ENCODE assay signal across 13 cellular contexts in the genomic region with DNA sequence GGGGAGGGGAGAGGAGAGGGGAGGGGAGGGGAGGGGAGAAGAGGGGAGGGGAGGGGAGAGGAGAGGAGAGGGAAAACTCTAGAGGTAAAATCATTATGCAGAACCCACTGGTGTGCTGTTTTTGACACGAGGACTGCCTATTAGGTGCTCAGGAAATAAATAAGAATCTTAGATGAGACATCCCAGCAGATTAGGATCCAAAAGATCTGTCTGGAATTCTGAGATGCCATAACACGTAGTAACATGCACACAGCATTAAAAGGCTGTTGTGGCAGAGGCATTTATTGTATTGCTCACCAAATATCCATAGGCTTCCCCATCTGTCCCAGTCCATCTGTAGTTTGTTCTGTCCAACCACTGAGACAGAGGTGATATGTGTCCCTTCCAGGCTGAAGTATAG. TPM values are rescaled to one million over a fixed set of nuclear protein-coding genes. Genes with fewer than 3 reads are reported as not detected.
DNase-seq lines count a peak whose midpoint lies in the region; ATAC-seq, FAIRE-seq and TF ChIP-seq lines count a peak whose summit lies in the region.
"Had no signal": no experiment of that assay in that cellular context is flagged by ENCODE, and none has a peak within 500 bp of the region (broad histone marks: within the 10 kb centered on the region; RNA-seq: fewer than 3 reads in every experiment).

No MANE protein-coding gene starts in this region.

- H3K9me3 ChIP-seq in GM23248 (ENCODE audit: low read depth), result no peaks in the 10 kb centered on the region
- H3K9me3 ChIP-seq in kidney (ENCODE audit: control insufficient read depth in 1 of 2, low read length in 2 of 2), result no peaks in the 10 kb centered on the region
- H3K9me3 ChIP-seq in tibial nerve, result no peaks in the 10 kb centered on the region
- H3K9me3 ChIP-seq: ovary had no signal

- H3K27me3 ChIP-seq in GM23248 (replicated peaks; ENCODE audit: insufficient read depth) (no peaks in the 10 kb centered on the region), tibial nerve (no peaks in the 10 kb centered on the region)
- H3K27me3 ChIP-seq: ovary had no signal

- intact Hi-C loops in activated B cell treated with CpG ODN at 0.5 μM for 24 hours (cut with micrococcal nuclease), result no loop called here
- intact Hi-C loops in kidney (cut with DNase I), result no loop called here

- no peaks in the 10 kb centered on the region for H3K36me3 ChIP-seq in GM23248 (ENCODE audit: low read depth)
- H3K36me3 ChIP-seq in kidney (ENCODE audit: control insufficient read depth in 1 of 2, insufficient read depth in 2 of 2, low read length in 2 of 2), result no peaks in the 10 kb centered on the region
- no peaks in the 10 kb centered on the region for H3K36me3 ChIP-seq in tibial nerve
- H3K36me3 ChIP-seq: ovary had no signal

- peak overlapping the region; percentile 58 for H3K4me2 ChIP-seq in GM23248 (ENCODE audit: unreplicated experiment)

- no peak overlapping the region for H3K4me3 Mint-ChIP-seq in activated B cell treated with CpG ODN at 0.5 μM for 24 hours
- H3K4me3 Mint-ChIP-seq in stimulated activated memory B cell treated with anti-CD40 and anti-IgM and Interleukin-4, amounts not matched to agents 10 μg/mL and 1 μg/mL and 100 μg/mL, for 72 hours, result no peak overlapping the region
- H3K4me3 Mint-ChIP-seq: activated naive CD4-positive, alpha-beta T cell treated with anti-CD3 and anti-CD28 coated beads, Interleukin-2, amount 10 ng/mL, durations not matched to agents 7 days and 5 days; stimulated activated naive CD8-positive, alpha-beta T cell treated with anti-CD3 and anti-CD28 coated beads, Interleukin-15, amount 100 ng/mL, for 72 hours had no signal

- no peaks in the 10 kb centered on the region for H3K27me3 Mint-ChIP-seq in activated B cell treated with CpG ODN at 0.5 μM for 24 hours
- H3K27me3 Mint-ChIP-seq in stimulated activated memory B cell treated with anti-CD40 and anti-IgM and Interleukin-4, amounts not matched to agents 10 μg/mL and 1 μg/mL and 100 μg/mL, for 72 hours, result no peaks in the 10 kb centered on the region
- H3K27me3 Mint-ChIP-seq: activated naive CD4-positive, alpha-beta T cell treated with anti-CD3 and anti-CD28 coated beads, Interleukin-2, amount 10 ng/mL, durations not matched to agents 7 days and 5 days; stimulated activated naive CD8-positive, alpha-beta T cell treated with anti-CD3 and anti-CD28 coated beads, Interleukin-15, amount 100 ng/mL, for 72 hours had no signal

- POLR2A ChIA-PET in activated B cell treated with CpG ODN at 0.5 μM for 24 hours (lab: Charles Lee), result interaction anchor here (2.5 to 2.6 kb wide), 2 partner anchors 10 to 32 kb away, joined by 12 to 18 read pairs; no protein-coding TSS in a partner anchor

- H3K9me2 ChIP-seq in GM23248 (ENCODE audit: insufficient read depth), result no peaks in the 10 kb centered on the region

- no peak for TF ChIP-seq EP300 in tibial nerve (IDR thresholded peaks at IDR 0.05)

- no peak overlapping the region for H2AFZ ChIP-seq in GM23248

- no peak for TF ChIP-seq POLR2A in tibial nerve (IDR thresholded peaks at IDR 0.05)

- H3F3A ChIP-seq in GM23248 (ENCODE audit: insufficient read depth), result peaks cover 59% of the 10 kb centered on the region

- peak; percentile 66 for DNase-seq in GM23248
- DNase-seq in activated B cell treated with CpG ODN at 0.5 μM for 24 hours, result no peak
- DNase-seq in kidney, result no peak
- no peak for DNase-seq in stimulated activated CD4-positive, alpha-beta T cell treated with anti-CD3 and anti-CD28 coated beads, Interleukin-15, amount 100 ng/mL, for 24 hours
- no peak for DNase-seq in tibial nerve (ENCODE audit: low spot score in 2 of 2)
- DNase-seq: activated naive CD4-positive, alpha-beta T cell treated with anti-CD3 and anti-CD28 coated beads, Interleukin-2, amount 10 ng/mL, durations not matched to agents 7 days and 5 days; OCI-M1; ovary; stimulated activated CD4-positive, alpha-beta T cell treated with anti-CD3 and anti-CD28 coated beads, Interleukin-4, amount 100 ng/mL, for 4 hours; stimulated activated naive CD8-positive, alpha-beta T cell treated with anti-CD3 and anti-CD28 coated beads, Interleukin-15, amount 100 ng/mL, for 72 hours had no signal

- H3K27ac ChIP-seq in GM23248, result peak overlapping the region; percentile 73
- peak overlapping the region; percentile 36 to 72 for H3K27ac ChIP-seq in kidney (ENCODE audit: low read depth in 2 of 2, low read length in 2 of 2)
- peak overlapping the region in 1 of 4 donors; percentile 72 for H3K27ac ChIP-seq in tibial nerve
- H3K27ac ChIP-seq: ovary had no signal

- CTCF ChIA-PET in activated B cell treated with CpG ODN at 0.5 μM for 24 hours (lab: Charles Lee), result interaction anchor here (0.8 to 1.3 kb wide), 3 partner anchors 8 to 90 kb away, joined by 3 to 4 read pairs (median 3); no protein-coding TSS in a partner anchor

- no peaks in the 10 kb centered on the region for H4K20me1 ChIP-seq in GM23248 (ENCODE audit: insufficient read depth)

- H3K9ac ChIP-seq in GM23248 (peak overlapping the region; percentile 1; the same call in 1 of the 2 replicates), kidney (ENCODE audit: low read length in 2 of 2) (no peak overlapping the region)

- no peaks in the 10 kb centered on the region for H3K9me3 Mint-ChIP-seq in activated B cell treated with CpG ODN at 0.5 μM for 24 hours
- H3K9me3 Mint-ChIP-seq in stimulated activated memory B cell treated with anti-CD40 and anti-IgM and Interleukin-4, amounts not matched to agents 10 μg/mL and 1 μg/mL and 100 μg/mL, for 72 hours, result no peaks in the 10 kb centered on the region
- H3K9me3 Mint-ChIP-seq: activated naive CD4-positive, alpha-beta T cell treated with anti-CD3 and anti-CD28 coated beads, Interleukin-2, amount 10 ng/mL, durations not matched to agents 7 days and 5 days; stimulated activated naive CD8-positive, alpha-beta T cell treated with anti-CD3 and anti-CD28 coated beads, Interleukin-15, amount 100 ng/mL, for 72 hours had no signal

- 22% methylated on average over 2 of the region's 2 CpGs for WGBS in GM23248 (ENCODE audit: low coverage in 1 of 2, low lambda C conversion rate in 2 of 2, missing lambda C conversion rate in 2 of 2), 2 experiments
- WGBS in tibial nerve, 2 donors, result 89 to 90% methylated on average over 2 of the region's 2 CpGs

- TF ChIP-seq CTCF in activated B cell treated with CpG ODN at 0.5 μM for 24 hours (IDR thresholded peaks at IDR 0.05) (no peak), kidney (IDR thresholded peaks at IDR 0.05; ENCODE audit: borderline replicate concordance, extremely low read depth, insufficient read depth) (no peak), tibial nerve (IDR thresholded peaks at IDR 0.05) (no peak)

- H3K4me1 Mint-ChIP-seq in activated B cell treated with CpG ODN at 0.5 μM for 24 hours, result peaks cover 45% of the 10 kb centered on the region
- H3K4me1 Mint-ChIP-seq in stimulated activated memory B cell treated with anti-CD40 and anti-IgM and Interleukin-4, amounts not matched to agents 10 μg/mL and 1 μg/mL and 100 μg/mL, for 72 hours, result peaks cover 14% of the 10 kb centered on the region
- H3K4me1 Mint-ChIP-seq: activated naive CD4-positive, alpha-beta T cell treated with anti-CD3 and anti-CD28 coated beads, Interleukin-2, amount 10 ng/mL, durations not matched to agents 7 days and 5 days had no signal

- peaks cover 42% of the 10 kb centered on the region for H3K36me3 Mint-ChIP-seq in activated B cell treated with CpG ODN at 0.5 μM for 24 hours (ENCODE audit: low read depth)
- peaks cover 5% of the 10 kb centered on the region for H3K36me3 Mint-ChIP-seq in stimulated activated memory B cell treated with anti-CD40 and anti-IgM and Interleukin-4, amounts not matched to agents 10 μg/mL and 1 μg/mL and 100 μg/mL, for 72 hours
- H3K36me3 Mint-ChIP-seq: activated naive CD4-positive, alpha-beta T cell treated with anti-CD3 and anti-CD28 coated beads, Interleukin-2, amount 10 ng/mL, durations not matched to agents 7 days and 5 days had no signal

- in situ Hi-C loops in GM23248 (cut with MboI), result no loop called here

- no peak overlapping the region for H3K4me3 ChIP-seq in GM23248
- no peak overlapping the region for H3K4me3 ChIP-seq in kidney (ENCODE audit: low read length in 2 of 2)
- H3K4me3 ChIP-seq in tibial nerve, result no peak overlapping the region
- H3K4me3 ChIP-seq: ovary had no signal

- FAIRE-seq in kidney (lab: Jason Lieb, UNC), result no peak

- peaks cover 54% of the 10 kb centered on the region for H3K4me1 ChIP-seq in GM23248 (ENCODE audit: insufficient read depth)
- H3K4me1 ChIP-seq in kidney (ENCODE audit: control insufficient read depth in 1 of 2, insufficient read depth in 1 of 2, low read depth in 1 of 2, low read length in 2 of 2), result peaks cover 20 to 28% of the 10 kb centered on the region in 2 donors
- peaks cover 0 to 69% (median 33%) of the 10 kb centered on the region in 4 donors for H3K4me1 ChIP-seq in tibial nerve

- peak overlapping the region; percentile 83 for H3K27ac Mint-ChIP-seq in activated B cell treated with CpG ODN at 0.5 μM for 24 hours
- H3K27ac Mint-ChIP-seq in stimulated activated memory B cell treated with anti-CD40 and anti-IgM and Interleukin-4, amounts not matched to agents 10 μg/mL and 1 μg/mL and 100 μg/mL, for 72 hours, result peak overlapping the region; percentile 18
- H3K27ac Mint-ChIP-seq: activated naive CD4-positive, alpha-beta T cell treated with anti-CD3 and anti-CD28 coated beads, Interleukin-2, amount 10 ng/mL, durations not matched to agents 7 days and 5 days had no signal

- ATAC-seq in activated B cell treated with CpG ODN at 0.5 μM for 24 hours (ENCODE audit: low read depth) (no peak), HG03432 (IDR thresholded peaks at IDR 0.05; ENCODE audit: unreplicated experiment) (no peak)
- no peak for ATAC-seq in stimulated activated memory B cell treated with anti-CD40 and anti-IgM and Interleukin-4, amounts not matched to agents 10 μg/mL and 1 μg/mL and 100 μg/mL, for 72 hours
- ATAC-seq: left lobe of liver had no signal

- H3K79me2 ChIP-seq in GM23248 (ENCODE audit: insufficient read depth), result peaks cover 9% of the 10 kb centered on the region

RNA-seq across cellular contexts. Expression of gene KMT2E, which starts 40.8 kb away (rescaled TPM):
- total RNA-seq in GM23248 (2014; rRNA removed; shearing (Covaris generic)), result 29.1 and 30.7 TPM in 2 replicates
- polyA plus RNA-seq in GM23248 (2016; fragmentation: Nextera tagmentation; extraction: Ambion mirVana), result 63.2 and 63.5 TPM in 2 replicates
- total RNA-seq in activated B cell treated with CpG ODN at 0.5 μM for 24 hours, result 164 and 183 TPM in 2 replicates
- 106 TPM for total RNA-seq in kidney
- polyA plus RNA-seq in kidney (ENCODE audit: insufficient read depth, low read depth, low replicate concordance), result 7.2 TPM
- total RNA-seq in tibial nerve, result 100 to 1,000 TPM in 3 of 4 donors, 10 to 100 TPM in 1; 91.4 to 141 (median 132) TPM
